In the genomic region with DNA sequence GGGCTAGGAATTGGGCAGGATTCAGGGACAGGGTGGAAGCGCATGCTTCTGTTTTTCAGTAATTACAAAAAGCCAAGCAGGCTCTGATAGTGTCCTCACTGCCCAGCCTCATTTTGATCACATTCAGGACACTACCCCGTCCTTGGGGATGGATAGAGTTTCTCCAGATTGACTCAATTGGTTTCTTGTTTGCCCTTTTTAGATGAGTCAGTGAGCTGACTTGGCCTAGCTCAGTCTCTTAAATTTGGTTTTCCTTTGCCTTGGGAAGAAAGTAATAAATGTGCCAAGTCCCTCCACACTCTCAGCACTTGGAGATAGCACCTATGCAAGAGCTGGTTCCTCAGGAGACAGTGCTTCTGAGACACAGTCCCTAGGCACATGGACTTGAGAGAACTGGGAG, we compare ENCODE assay signal across 19 cellular contexts. TPM values are rescaled to one million over a fixed set of nuclear protein-coding genes. Genes with fewer than 3 reads are reported as not detected.
DNase-seq lines count a peak whose midpoint lies in the region; ATAC-seq and TF ChIP-seq lines count a peak whose summit lies in the region.
"Had no signal": no experiment of that assay in that cellular context is flagged by ENCODE, and none has a peak within 500 bp of the region (broad histone marks: within the 10 kb centered on the region; RNA-seq: fewer than 3 reads in every experiment).

No MANE protein-coding gene starts in this region.

- CTCF ChIA-PET in IMR-90 (lab: Yijun Ruan, JAX), result no interaction called here

- H3K36me3 ChIP-seq in IMR-90 (ENCODE audit: control insufficient read depth, insufficient read depth, low read length) (peaks cover 12% of the 10 kb centered on the region), neuronal stem cell (replicated peaks in 1 of 2; ENCODE audit: control insufficient read depth in 2 of 2, insufficient read depth in 2 of 2, low read length in 2 of 2) (peaks cover 0 to 4% of the 10 kb centered on the region in 2 donors)
- H3K36me3 ChIP-seq: adrenal gland; BLaER1 treated with 17β-estradiol and CSF1 and Interleukin-3, amounts not matched to agents 10 nM and 100 nM; gastroesophageal sphincter had no signal

- dilution Hi-C loops in IMR-90 (cut with HindIII; ENCODE audit: low sequenced_read_pairs, unreplicated experiment), result no loop called here

- H3K9me1 ChIP-seq in IMR-90 (ENCODE audit: insufficient read depth, low read length), result peaks cover 56% of the 10 kb centered on the region

- H2BK20ac ChIP-seq in IMR-90 (ENCODE audit: low read depth, low read length), result peak overlapping the region; percentile 83

- no peak for TF ChIP-seq CTCF in IMR-90 (conservative IDR thresholded peaks at IDR 0.05; ENCODE audit: low read depth, low read length)
- TF ChIP-seq CTCF in coronary artery (IDR thresholded peaks at IDR 0.05), result no peak

- H2AFZ ChIP-seq in IMR-90 (replicated peaks; ENCODE audit: low read length, poor library complexity) (no peak overlapping the region), neuronal stem cell (ENCODE audit: low read length) (no peak overlapping the region)
- H2AFZ ChIP-seq: parathyroid adenoma had no signal

- no peak overlapping the region for H3K9ac ChIP-seq in IMR-90 (ENCODE audit: low read depth, low read length)
- no peak overlapping the region for H3K9ac ChIP-seq in neuronal stem cell (ENCODE audit: low read depth, low read length, poor library complexity)
- H3K9ac ChIP-seq: BLaER1 treated with 17β-estradiol and CSF1 and Interleukin-3, amounts not matched to agents 10 nM and 100 nM; parathyroid adenoma had no signal

- no peaks in the 10 kb centered on the region for H3K27me3 ChIP-seq in IMR-90 (ENCODE audit: control insufficient read depth, insufficient read depth, low read length)
- H3K27me3 ChIP-seq in neuronal stem cell (ENCODE audit: control insufficient read depth in 3 of 3, insufficient read depth in 3 of 3, low read depth in 1 of 3, low read length in 3 of 3), result no peaks in the 10 kb centered on the region
- H3K27me3 ChIP-seq: adrenal gland; BLaER1 treated with 17β-estradiol and CSF1 and Interleukin-3, amounts not matched to agents 10 nM and 100 nM; gastroesophageal sphincter; SJSA1 had no signal

- H2BK5ac ChIP-seq in IMR-90 (ENCODE audit: low read depth, low read length, poor library complexity, severe bottlenecking) (peak overlapping the region; percentile 46), neuronal stem cell (ENCODE audit: low read length) (no peak overlapping the region)

- peak overlapping the region; percentile 25 for H3K27ac ChIP-seq in IMR-90 (ENCODE audit: insufficient read depth, low read length)
- peak overlapping the region; percentile 51 to 93 for H3K27ac ChIP-seq in coronary artery
- no peak overlapping the region for H3K27ac ChIP-seq in neuronal stem cell (replicated peaks; ENCODE audit: low read length)
- H3K27ac ChIP-seq: BLaER1 treated with 17β-estradiol and CSF1 and Interleukin-3, amounts not matched to agents 10 nM and 100 nM; parathyroid adenoma; SJSA1 had no signal

- H2BK15ac ChIP-seq in IMR-90 (ENCODE audit: low read depth, low read length), result peak overlapping the region; percentile 64; the same call in 2 of the 3 replicates
- H2BK15ac ChIP-seq in neuronal stem cell (ENCODE audit: low read length), result no peak overlapping the region

- peak overlapping the region; percentile 16; the same call in 1 of the 2 replicates for H4K5ac ChIP-seq in IMR-90 (ENCODE audit: low read depth, low read length)

- peak overlapping the region in 1 of 2 experiments; percentile 66; a peak in 2 of 4 replicates for H4K8ac ChIP-seq in IMR-90 (ENCODE audit: low read depth in 2 of 2, low read length in 2 of 2)
- H4K8ac ChIP-seq in neuronal stem cell (ENCODE audit: low read depth, low read length), result no peak overlapping the region

- H2BK120ac ChIP-seq in IMR-90 (ENCODE audit: low read depth, low read length) (peak overlapping the region; percentile 74), neuronal stem cell (ENCODE audit: low read depth, low read length) (no peak overlapping the region)

- H3K4me1 ChIP-seq in IMR-90 (ENCODE audit: control insufficient read depth, insufficient read depth, low read length) (peaks cover 52% of the 10 kb centered on the region), neuronal stem cell (ENCODE audit: control insufficient read depth in 2 of 2, insufficient read depth in 1 of 2, low read depth in 1 of 2, low read length in 2 of 2) (peaks cover 12 to 14% of the 10 kb centered on the region in 2 donors)

- peak; percentile 53 for ATAC-seq in IMR-90 (ENCODE audit: low read depth)
- ATAC-seq in sciatic nerve, result peak; percentile 55
- ATAC-seq in HG03439 (IDR thresholded peaks at IDR 0.05; ENCODE audit: unreplicated experiment), result no peak
- ATAC-seq: gastroesophageal sphincter had no signal

- H4K20me1 ChIP-seq in IMR-90 (ENCODE audit: insufficient read depth, low read length), result peaks cover 6% of the 10 kb centered on the region
- H4K20me1 ChIP-seq: BLaER1 treated with 17β-estradiol and CSF1 and Interleukin-3, amounts not matched to agents 10 nM and 100 nM had no signal

- H3K56ac ChIP-seq in IMR-90 (ENCODE audit: extremely low read depth, insufficient read depth, low read length), result no peak overlapping the region

- peak overlapping the region; percentile 74 for H2AK9ac ChIP-seq in IMR-90 (replicated peaks; ENCODE audit: low read depth, low read length, poor library complexity)

- peak overlapping the region; percentile 85 for H4K91ac ChIP-seq in IMR-90 (ENCODE audit: insufficient read depth, low read depth, low read length)
- no peak overlapping the region for H4K91ac ChIP-seq in neuronal stem cell (ENCODE audit: low read depth, low read length, poor library complexity)

- intact Hi-C loops in IMR-90 (cut with micrococcal nuclease) (no loop called here), sciatic nerve (cut with DNase I) (no loop called here)

- H3K4ac ChIP-seq in IMR-90 (ENCODE audit: low read depth, low read length) (peak overlapping the region; percentile 86), neuronal stem cell (ENCODE audit: low read length) (no peak overlapping the region)

- TF ChIP-seq POLR2A in IMR-90 (IDR thresholded peaks at IDR 0.05; ENCODE audit: low read depth, low read length), result no peak

- no peaks in the 10 kb centered on the region; the same call in 1 of the 2 replicates for H3K9me3 ChIP-seq in IMR-90 (ENCODE audit: control insufficient read depth, insufficient read depth, low read length)
- H3K9me3 ChIP-seq in neuronal stem cell (replicated peaks in 1 of 2; ENCODE audit: control insufficient read depth in 2 of 2, insufficient read depth in 1 of 2, low read depth in 1 of 2, low read length in 2 of 2), result peaks cover 0 to 5% of the 10 kb centered on the region in 2 donors
- H3K9me3 ChIP-seq: adrenal gland, gastroesophageal sphincter, SJSA1 had no signal

- POLR2A ChIA-PET in IMR-90 (lab: Charles Lee; ENCODE audit: unreplicated experiment), result interaction anchor here (0.6 kb wide), 1 partner anchor 143 kb away, joined by 3 read pairs; no protein-coding TSS in a partner anchor

- BruUV-seq in IMR-90 (replicated peaks; lab: Mats Ljungman, UMichigan), result no TSS peak

- H3K4me3 ChIP-seq in IMR-90 (ENCODE audit: insufficient read depth, low read depth, low read length) (no peak overlapping the region), coronary artery (no peak overlapping the region), neuronal stem cell (ENCODE audit: low read length in 2 of 2) (no peak overlapping the region)
- H3K4me3 ChIP-seq: adrenal gland; BLaER1 treated with 17β-estradiol and CSF1 and Interleukin-3, amounts not matched to agents 10 nM and 100 nM; gastroesophageal sphincter; SJSA1; skin epidermis had no signal

- no CpG with 5 or more reads among the region's 2 CpGs for WGBS in IMR-90 (ENCODE audit: extremely low coverage in 2 of 2, insufficient read length in 1 of 2), 2 experiments
- no CpG with 5 or more reads among the region's 2 CpGs for WGBS in neuronal stem cell (ENCODE audit: extremely low coverage in 2 of 2, insufficient read length in 2 of 2, insufficient replicate concordance in 1 of 2), 2 donors

- H3K4me2 ChIP-seq in IMR-90 (ENCODE audit: low read depth, low read length) (peak overlapping the region; percentile 9; the same call in 1 of the 2 replicates), neuronal stem cell (ENCODE audit: insufficient read depth, low read length, poor library complexity, severe bottlenecking) (no peak overlapping the region)

- no peak for TF ChIP-seq RAD21 in IMR-90 (IDR thresholded peaks at IDR 0.05; ENCODE audit: low read length)

- peak overlapping the region; percentile 94 for H2AK5ac ChIP-seq in IMR-90 (ENCODE audit: low read depth, low read length)
- no peak overlapping the region for H2AK5ac ChIP-seq in neuronal stem cell (ENCODE audit: low read depth, low read length)

- in situ Hi-C loops in IMR-90 (cut with MboI; ENCODE audit: low sequenced_read_pairs), result no loop called here

- no peak overlapping the region for H3K18ac ChIP-seq in IMR-90 (ENCODE audit: low read depth, low read length)
- no peak overlapping the region for H3K18ac ChIP-seq in neuronal stem cell (ENCODE audit: low read length)

- peak; percentile 41 for DNase-seq in Daoy (ENCODE audit: low read depth)
- peak; percentile 75 for DNase-seq in IMR-90
- DNase-seq in coronary artery (ENCODE audit: low spot score), result no peak
- DNase-seq in sciatic nerve (ENCODE audit: low spot score), result no peak
- no peak for DNase-seq in superior temporal gyrus (ENCODE audit: extremely low spot score)
- no peak for DNase-seq in neuronal stem cell (ENCODE audit: low spot score)
- no peak for DNase-seq in activated CD4-positive, CD25-positive, alpha-beta regulatory T cell (lab: John Stamatoyannopoulos, UW)
- DNase-seq: activated CD4-positive, alpha-beta T cell treated with anti-CD3 and anti-CD28 coated beads for 1 hour; NCI-H1417; NCI-H2171 treated with DMSO at 0.1 percent for 48 hours; NCI-H69; stimulated activated CD4-positive, alpha-beta T cell treated with anti-CD3 and anti-CD28 coated beads, Interleukin-4, amount 100 ng/mL, for 24 hours had no signal

- no peak overlapping the region for H2BK12ac ChIP-seq in neuronal stem cell (ENCODE audit: low read length)

- peak overlapping the region; percentile 29; the same call in 1 of the 2 replicates for H3K23ac ChIP-seq in IMR-90 (ENCODE audit: low read depth, low read length)
- H3K23ac ChIP-seq in neuronal stem cell (ENCODE audit: low read depth, low read length, poor library complexity), result no peak overlapping the region

- H3K79me1 ChIP-seq in IMR-90 (ENCODE audit: low read depth in 1 of 2, low read length in 2 of 2) (peaks cover 44 to 93% of the 10 kb centered on the region in 2 experiments), neuronal stem cell (ENCODE audit: low read depth, low read length) (no peaks in the 10 kb centered on the region)

- peak overlapping the region; percentile 86 for H3K14ac ChIP-seq in IMR-90 (replicated peaks; ENCODE audit: low read depth, low read length)
- H3K14ac ChIP-seq in neuronal stem cell (ENCODE audit: low read length), result no peak overlapping the region

RNA-seq across cellular contexts. Expression of gene DKK3, which starts 25.5 kb away (rescaled TPM):
- 44.6 and 46.5 TPM in 2 replicates for total RNA-seq in Daoy (2014; rRNA removed; shearing (Covaris generic))
- total RNA-seq in IMR-90 (2012; rRNA removed) (348 and 453 TPM in 2 replicates), sciatic nerve (201 TPM)
- polyA plus RNA-seq in IMR-90 (2012; rRNA removed), result 838 and 964 TPM in 2 replicates
- 812 and 1,206 TPM in 2 replicates for polyA plus RNA-seq in IMR-90 (2012; cell fraction: cytosol; rRNA removed)
- 383 and 412 TPM in 2 replicates for polyA plus RNA-seq in IMR-90 (2012; cell fraction: nucleus; rRNA removed; ENCODE audit: low replicate concordance)
- 16.6 TPM for polyA plus RNA-seq in neuronal stem cell (2013, experiment 1 of 2)
- 16.6 TPM for polyA plus RNA-seq in neuronal stem cell (2013, experiment 2 of 2)

Comparison
In these comparisons a context has a peak if more than half of its experiments do, and no peak if none do; other contexts are left out.
1. DNase-seq: peak in Daoy (single experiment) and IMR-90 (single experiment); none in coronary artery (single experiment), sciatic nerve (single experiment), superior temporal gyrus (single experiment), neuronal stem cell (single experiment) and activated CD4-positive, CD25-positive, alpha-beta regulatory T cell (0 of 4).